In the genomic region with DNA sequence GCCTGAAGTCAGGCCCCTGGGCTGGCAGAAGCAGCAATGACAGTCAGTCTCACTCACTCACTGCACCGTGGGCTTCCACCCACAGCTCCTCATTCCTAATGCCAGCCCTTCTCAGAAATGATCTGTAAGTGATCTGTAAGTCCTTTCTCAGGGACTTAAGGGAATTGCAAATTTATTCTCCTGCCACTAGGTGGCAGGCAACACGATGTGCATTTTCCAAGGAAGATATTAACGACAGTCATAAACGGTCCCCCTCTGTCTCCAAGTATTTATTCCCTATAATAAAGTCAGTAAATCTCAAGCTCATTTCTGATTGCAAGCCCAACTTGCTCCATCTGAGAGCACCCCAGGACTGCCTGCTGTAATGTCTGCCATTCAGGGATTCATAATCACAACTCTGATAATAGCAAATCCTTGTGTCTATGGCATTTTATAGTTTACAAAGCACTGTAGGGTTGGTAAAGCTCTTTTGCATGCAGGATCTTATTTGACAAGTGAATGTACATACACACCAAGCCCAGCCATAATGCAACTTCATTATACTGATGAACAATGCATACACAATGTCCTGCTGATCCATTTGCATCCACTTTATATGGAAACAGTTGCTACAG, we compare ENCODE assay signal across 8 cellular contexts.
DNase-seq lines count a peak whose midpoint lies in the region; ATAC-seq and TF ChIP-seq lines count a peak whose summit lies in the region.

No MANE protein-coding gene starts in this region.

- H3K27ac Mint-ChIP-seq in GM23338, result no peak overlapping the region
- no peak overlapping the region for H3K27ac Mint-ChIP-seq in activated naive CD8-positive, alpha-beta T cell treated with anti-CD3 and anti-CD28 coated beads for 36 hours
- no peak overlapping the region for H3K27ac Mint-ChIP-seq in effector memory CD8-positive, alpha-beta T cell

- BruUV-seq in mammary epithelial cell (replicated peaks; lab: Mats Ljungman, UMichigan), result no TSS peak

- no peak overlapping the region for H3K9ac ChIP-seq in mammary epithelial cell (ENCODE audit: insufficient read depth, low read length)

- H3K4me3 Mint-ChIP-seq in GM23338, result no peak overlapping the region
- no peak overlapping the region for H3K4me3 Mint-ChIP-seq in activated naive CD8-positive, alpha-beta T cell treated with anti-CD3 and anti-CD28 coated beads for 36 hours
- no peak overlapping the region for H3K4me3 Mint-ChIP-seq in effector memory CD8-positive, alpha-beta T cell

- H3K4me1 ChIP-seq in GM23338 (ENCODE audit: insufficient read depth) (peaks cover 32% of the 10 kb centered on the region), mammary epithelial cell (ENCODE audit: insufficient read depth, low read length) (peaks cover 5% of the 10 kb centered on the region)

- H3K36me3 ChIP-seq in GM23338 (ENCODE audit: insufficient read depth) (no peaks in the 10 kb centered on the region), mammary epithelial cell (ENCODE audit: insufficient read depth, low read length) (no peaks in the 10 kb centered on the region)

- no peaks in the 10 kb centered on the region for H3K9me3 Mint-ChIP-seq in GM23338
- H3K9me3 Mint-ChIP-seq in activated naive CD8-positive, alpha-beta T cell treated with anti-CD3 and anti-CD28 coated beads for 36 hours, result no peaks in the 10 kb centered on the region
- no peaks in the 10 kb centered on the region for H3K9me3 Mint-ChIP-seq in effector memory CD8-positive, alpha-beta T cell

- TF ChIP-seq CTCF in GM23338 (conservative IDR thresholded peaks at IDR 0.05; ENCODE audit: low read depth in 2 of 2) (peak; percentile 80 to 87), mammary epithelial cell (conservative IDR thresholded peaks at IDR 0.05 in 1 of 2, IDR thresholded peaks at IDR 0.05 in 1 of 2; ENCODE audit: extremely low read depth in 1 of 2, insufficient read depth in 1 of 2, low read depth in 1 of 2, low read length in 2 of 2) (peak; percentile 71 to 76)

- DNase-seq in COR-L47 (lab: John Stamatoyannopoulos, UW) (peak; percentile 36), GM23338 (ENCODE audit: low spot score) (peak; percentile 55), NCI-H69 (lab: John Stamatoyannopoulos, UW) (peak; percentile 79), mammary epithelial cell (peak; percentile 40), medulla oblongata (ENCODE audit: extremely low spot score) (peak; percentile 90)
- DNase-seq in activated naive CD8-positive, alpha-beta T cell treated with anti-CD3 and anti-CD28 coated beads for 36 hours, result no peak
- DNase-seq in effector memory CD8-positive, alpha-beta T cell, result no peak

- H3K4me1 Mint-ChIP-seq in GM23338, result peaks cover 45% of the 10 kb centered on the region
- H3K4me1 Mint-ChIP-seq in activated naive CD8-positive, alpha-beta T cell treated with anti-CD3 and anti-CD28 coated beads for 36 hours, result peaks cover 5% of the 10 kb centered on the region
- no peaks in the 10 kb centered on the region for H3K4me1 Mint-ChIP-seq in effector memory CD8-positive, alpha-beta T cell (ENCODE audit: low read depth in 2 of 2)

- in situ Hi-C loops in mammary epithelial cell (cut with MboI; ENCODE audit: low sequenced_read_pairs in 2 of 2), result loop anchor here (10.0 kb wide), 3 partner anchors 152 to 242 kb away; no protein-coding TSS in a partner anchor

- H3K27me3 ChIP-seq in GM23338 (ENCODE audit: insufficient read depth) (0 out of 2 replicates have a peak, but pooled peaks cover under 1% of the 10 kb centered on the region), mammary epithelial cell (ENCODE audit: insufficient read depth, low read length) (no peaks in the 10 kb centered on the region)

- 0% methylated on average over 4 of the region's 4 CpGs for WGBS in mammary epithelial cell (ENCODE audit: low coverage, missing lambda C conversion rate)

- dilution Hi-C loops in mammary epithelial cell (cut with HindIII; ENCODE audit: low sequenced_read_pairs), result no loop called here

- ATAC-seq in GM23338 (no peak), GM18502 (IDR thresholded peaks at IDR 0.05; ENCODE audit: poor library complexity, unreplicated experiment) (no peak)
- ATAC-seq in effector memory CD8-positive, alpha-beta T cell (replicated peaks), result no peak

- H3K4me2 ChIP-seq in GM23338, result no peak overlapping the region
- no peak overlapping the region for H3K4me2 ChIP-seq in mammary epithelial cell (ENCODE audit: insufficient read depth, low read depth, low read length)

- H3K4me3 ChIP-seq in GM23338 (no peak overlapping the region), mammary epithelial cell (replicated peaks in 1 of 3; ENCODE audit: insufficient read depth in 1 of 3, low read depth in 2 of 3, low read length in 3 of 3) (no peak overlapping the region)

- no peaks in the 10 kb centered on the region for H3F3A ChIP-seq in GM23338 (replicated peaks; ENCODE audit: low read depth)

- no peaks in the 10 kb centered on the region for H3K9me3 ChIP-seq in mammary epithelial cell (replicated peaks; ENCODE audit: insufficient read depth, low read length)

- H3K36me3 Mint-ChIP-seq in GM23338 (ENCODE audit: low read depth), result peaks cover 5% of the 10 kb centered on the region; the same call in 1 of the 3 replicates
- no peaks in the 10 kb centered on the region for H3K36me3 Mint-ChIP-seq in activated naive CD8-positive, alpha-beta T cell treated with anti-CD3 and anti-CD28 coated beads for 36 hours
- H3K36me3 Mint-ChIP-seq in effector memory CD8-positive, alpha-beta T cell (ENCODE audit: insufficient read depth), result no peaks in the 10 kb centered on the region

- peaks cover 3% of the 10 kb centered on the region for H3K27me3 Mint-ChIP-seq in GM23338 (ENCODE audit: insufficient read depth, low read depth, poor library complexity)
- H3K27me3 Mint-ChIP-seq in activated naive CD8-positive, alpha-beta T cell treated with anti-CD3 and anti-CD28 coated beads for 36 hours, result peaks cover 28% of the 10 kb centered on the region
- peaks cover 20 to 42% of the 10 kb centered on the region in 2 donors for H3K27me3 Mint-ChIP-seq in effector memory CD8-positive, alpha-beta T cell

- CTCF ChIA-PET in mammary epithelial cell (lab: Charles Lee; ENCODE audit: low non-redundant PET), result interaction anchor here (0.7 kb wide), 1 partner anchor 322 kb away, joined by 4 read pairs; no protein-coding TSS in a partner anchor

- no peaks in the 10 kb centered on the region for H3K79me2 ChIP-seq in GM23338 (replicated peaks; ENCODE audit: insufficient read depth)
- H3K79me2 ChIP-seq in mammary epithelial cell (ENCODE audit: insufficient read depth, low read length), result no peaks in the 10 kb centered on the region

- no peaks in the 10 kb centered on the region for H4K20me1 ChIP-seq in GM23338 (replicated peaks; ENCODE audit: insufficient read depth)
- H4K20me1 ChIP-seq in mammary epithelial cell (ENCODE audit: insufficient read depth, low read length), result no peaks in the 10 kb centered on the region

- H3K9me2 ChIP-seq in GM23338 (ENCODE audit: insufficient read depth), result no peaks in the 10 kb centered on the region

- H2AFZ ChIP-seq in GM23338, result no peak overlapping the region
- H2AFZ ChIP-seq in mammary epithelial cell (ENCODE audit: low read depth, low read length), result no peak overlapping the region

- H3K27ac ChIP-seq in GM23338 (ENCODE audit: low read depth), result no peak overlapping the region
- H3K27ac ChIP-seq in mammary epithelial cell (ENCODE audit: insufficient read depth, low read depth, low read length), result no peak overlapping the region

- intact Hi-C loops in mammary epithelial cell (cut with micrococcal nuclease), result loop anchor here (1.0 kb wide), 4 partner anchors 45 to 287 kb away; no protein-coding TSS in a partner anchor

TF ChIP-seq in GM23338, 12 proteins besides CTCF, POLR2A, EP300 and RAD21 (continues in another document):
- no peak for TF ChIP-seq NANOG (IDR thresholded peaks at IDR 0.05; ENCODE audit: borderline replicate concordance)
- TF ChIP-seq, protein P1, sequence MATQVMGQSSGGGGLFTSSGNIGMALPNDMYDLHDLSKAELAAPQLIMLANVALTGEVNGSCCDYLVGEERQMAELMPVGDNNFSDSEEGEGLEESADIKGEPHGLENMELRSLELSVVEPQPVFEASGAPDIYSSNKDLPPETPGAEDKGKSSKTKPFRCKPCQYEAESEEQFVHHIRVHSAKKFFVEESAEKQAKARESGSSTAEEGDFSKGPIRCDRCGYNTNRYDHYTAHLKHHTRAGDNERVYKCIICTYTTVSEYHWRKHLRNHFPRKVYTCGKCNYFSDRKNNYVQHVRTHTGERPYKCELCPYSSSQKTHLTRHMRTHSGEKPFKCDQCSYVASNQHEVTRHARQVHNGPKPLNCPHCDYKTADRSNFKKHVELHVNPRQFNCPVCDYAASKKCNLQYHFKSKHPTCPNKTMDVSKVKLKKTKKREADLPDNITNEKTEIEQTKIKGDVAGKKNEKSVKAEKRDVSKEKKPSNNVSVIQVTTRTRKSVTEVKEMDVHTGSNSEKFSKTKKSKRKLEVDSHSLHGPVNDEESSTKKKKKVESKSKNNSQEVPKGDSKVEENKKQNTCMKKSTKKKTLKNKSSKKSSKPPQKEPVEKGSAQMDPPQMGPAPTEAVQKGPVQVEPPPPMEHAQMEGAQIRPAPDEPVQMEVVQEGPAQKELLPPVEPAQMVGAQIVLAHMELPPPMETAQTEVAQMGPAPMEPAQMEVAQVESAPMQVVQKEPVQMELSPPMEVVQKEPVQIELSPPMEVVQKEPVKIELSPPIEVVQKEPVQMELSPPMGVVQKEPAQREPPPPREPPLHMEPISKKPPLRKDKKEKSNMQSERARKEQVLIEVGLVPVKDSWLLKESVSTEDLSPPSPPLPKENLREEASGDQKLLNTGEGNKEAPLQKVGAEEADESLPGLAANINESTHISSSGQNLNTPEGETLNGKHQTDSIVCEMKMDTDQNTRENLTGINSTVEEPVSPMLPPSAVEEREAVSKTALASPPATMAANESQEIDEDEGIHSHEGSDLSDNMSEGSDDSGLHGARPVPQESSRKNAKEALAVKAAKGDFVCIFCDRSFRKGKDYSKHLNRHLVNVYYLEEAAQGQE (IDR thresholded peaks at IDR 0.05; ENCODE audit: unreplicated experiment), result no peak
- TF ChIP-seq STAT1 (IDR thresholded peaks at IDR 0.05; ENCODE audit: unreplicated experiment), result no peak
- TF ChIP-seq EZH2 (IDR thresholded peaks at IDR 0.05; ENCODE audit: low read depth, unreplicated experiment), result no peak
- no peak for TF ChIP-seq EZH2phosphoT487 (IDR thresholded peaks at IDR 0.05; ENCODE audit: unreplicated experiment)
- no peak for TF ChIP-seq CREB1 (CRISPR knock-in tag; IDR thresholded peaks at IDR 0.05; ENCODE audit: low read depth)
- no peak for TF ChIP-seq POLR2AphosphoS5 (IDR thresholded peaks at IDR 0.05; ENCODE audit: low read depth)
- TF ChIP-seq ETS1 (IDR thresholded peaks at IDR 0.05), result no peak
- no peak for TF ChIP-seq JUNB (IDR thresholded peaks at IDR 0.05; ENCODE audit: unreplicated experiment)

Comparison
In these comparisons a context has a peak if more than half of its experiments do, and no peak if none do; other contexts are left out.
1. DNase-seq: peak in COR-L47 (single experiment), GM23338 (single experiment), NCI-H69 (single experiment), mammary epithelial cell (single experiment) and medulla oblongata (single experiment); none in activated naive CD8-positive, alpha-beta T cell treated with anti-CD3 and anti-CD28 coated beads for 36 hours (single experiment) and effector memory CD8-positive, alpha-beta T cell (0 of 3).